ENCODE assay signal across 25 cellular contexts in genomic region chr18:33205777-33206176, GRCh38.
DNase-seq lines count a peak whose midpoint lies in the region; ATAC-seq, FAIRE-seq and TF ChIP-seq lines count a peak whose summit lies in the region.
"Had no signal": no experiment of that assay in that cellular context is flagged by ENCODE, and none has a peak within 500 bp of the region (broad histone marks: within the 10 kb centered on the region; RNA-seq: fewer than 3 reads in every experiment).

No MANE protein-coding gene starts in this region.

- H3K4me3 ChIP-seq in GM23338, result no peak overlapping the region
- no peak overlapping the region for H3K4me3 ChIP-seq in mesenchymal stem cell (ENCODE audit: insufficient read depth in 1 of 2, low read depth in 1 of 2, low read length in 2 of 2)
- H3K4me3 ChIP-seq: A549; BLaER1 treated with 17β-estradiol and CSF1 and Interleukin-3, amounts not matched to agents 10 nM and 100 nM had no signal

- H3K36me3 ChIP-seq in GM23338 (ENCODE audit: insufficient read depth) (no peaks in the 10 kb centered on the region), mesenchymal stem cell (ENCODE audit: control insufficient read depth in 1 of 2, insufficient read depth in 2 of 2, low read depth in 1 of 2, low read length in 2 of 2) (no peaks in the 10 kb centered on the region)
- H3K36me3 ChIP-seq: BLaER1 treated with 17β-estradiol and CSF1 and Interleukin-3, amounts not matched to agents 10 nM and 100 nM had no signal

- H3K4me3 Mint-ChIP-seq in GM23338, result no peak overlapping the region
- no peak overlapping the region for H3K4me3 Mint-ChIP-seq in H9
- H3K4me3 Mint-ChIP-seq in WTC11, result no peak overlapping the region
- no peak overlapping the region for H3K4me3 Mint-ChIP-seq in T-helper 17 cell
- H3K4me3 Mint-ChIP-seq: B cell; CD14-positive monocyte; CD4-positive, alpha-beta memory T cell; CD4-positive, CD25-positive, alpha-beta regulatory T cell; CD8-positive, alpha-beta memory T cell had no signal

- CTCF ChIA-PET in WTC11 (lab: Charles Lee), result no interaction called here

- no peak overlapping the region for H2AK5ac ChIP-seq in H9 (ENCODE audit: insufficient read length, low read length)
- no peak overlapping the region for H2AK5ac ChIP-seq in mesenchymal stem cell (ENCODE audit: low read length, severe bottlenecking)

- no peak for FAIRE-seq in GM12892 (lab: Jason Lieb, UNC)
- FAIRE-seq in GM19239 (lab: Jason Lieb, UNC), result no peak
- FAIRE-seq: A549, GM12891, GM18507 had no signal

- no peaks in the 10 kb centered on the region for H3K36me3 Mint-ChIP-seq in GM23338 (ENCODE audit: low read depth)
- no peaks in the 10 kb centered on the region for H3K36me3 Mint-ChIP-seq in H9 (ENCODE audit: insufficient read depth in 1 of 3, low read depth in 3 of 3)
- no peaks in the 10 kb centered on the region for H3K36me3 Mint-ChIP-seq in WTC11
- no peaks in the 10 kb centered on the region for H3K36me3 Mint-ChIP-seq in T-helper 17 cell (ENCODE audit: low read depth)
- H3K36me3 Mint-ChIP-seq: CD14-positive monocyte; CD4-positive, alpha-beta memory T cell; CD4-positive, CD25-positive, alpha-beta regulatory T cell had no signal

- H2BK120ac ChIP-seq in H9 (ENCODE audit: low read depth, low read length, poor library complexity, severe bottlenecking) (no peak overlapping the region), mesenchymal stem cell (ENCODE audit: low read depth, low read length) (no peak overlapping the region)

- H2AFZ ChIP-seq in GM23338 (no peak overlapping the region), H9 (ENCODE audit: low read length) (peak overlapping the region; percentile 29), mesenchymal stem cell (ENCODE audit: low read depth, low read length) (no peak overlapping the region)

- no peaks in the 10 kb centered on the region for H3K9me2 ChIP-seq in GM23338 (ENCODE audit: insufficient read depth)

- H3K4me2 ChIP-seq in GM23338, result peak overlapping the region; percentile 27; the same call in 1 of the 2 replicates
- no peak overlapping the region for H3K4me2 ChIP-seq in H9 (ENCODE audit: insufficient read depth, insufficient read length, low read length)
- H3K4me2 ChIP-seq in mesenchymal stem cell (ENCODE audit: low read length, poor library complexity, severe bottlenecking), result no peak overlapping the region
- H3K4me2 ChIP-seq: A549; BLaER1 treated with 17β-estradiol and CSF1 and Interleukin-3, amounts not matched to agents 10 nM and 100 nM had no signal

- no peak overlapping the region for H4K8ac ChIP-seq in H9 (replicated peaks; ENCODE audit: insufficient read length, low read depth, low read length)
- no peak overlapping the region for H4K8ac ChIP-seq in mesenchymal stem cell (ENCODE audit: low read length)

- peaks cover 23% of the 10 kb centered on the region; the same call in 2 of the 3 replicates for H3K4me1 Mint-ChIP-seq in GM23338
- H3K4me1 Mint-ChIP-seq in H9, result peaks cover 5 to 15% of the 10 kb centered on the region in 2 experiments
- H3K4me1 Mint-ChIP-seq in WTC11, result peaks cover 13% of the 10 kb centered on the region
- peaks cover 3% of the 10 kb centered on the region for H3K4me1 Mint-ChIP-seq in T-helper 17 cell
- H3K4me1 Mint-ChIP-seq: B cell; CD4-positive, alpha-beta memory T cell; CD4-positive, CD25-positive, alpha-beta regulatory T cell; CD8-positive, alpha-beta memory T cell had no signal

- H3K14ac ChIP-seq in H9 (ENCODE audit: insufficient read depth, low read length) (no peak overlapping the region), mesenchymal stem cell (ENCODE audit: low read length in 2 of 2) (no peak overlapping the region)

- H4K20me1 ChIP-seq in GM23338 (replicated peaks; ENCODE audit: insufficient read depth), result no peaks in the 10 kb centered on the region
- no peaks in the 10 kb centered on the region for H4K20me1 ChIP-seq in H9 (ENCODE audit: control insufficient read depth, insufficient read depth, insufficient read length)
- H4K20me1 ChIP-seq: BLaER1 treated with 17β-estradiol and CSF1 and Interleukin-3, amounts not matched to agents 10 nM and 100 nM had no signal

- no peaks in the 10 kb centered on the region for H3K79me2 ChIP-seq in GM23338 (replicated peaks; ENCODE audit: insufficient read depth)
- no peaks in the 10 kb centered on the region for H3K79me2 ChIP-seq in H9 (ENCODE audit: insufficient read depth, low read length)

- no peak overlapping the region for H3K18ac ChIP-seq in H9 (ENCODE audit: insufficient read length, low read depth, low read length)
- H3K18ac ChIP-seq in mesenchymal stem cell (ENCODE audit: low read depth in 1 of 2, low read length in 2 of 2), result peak overlapping the region in 1 of 2 experiments; percentile 62

- H3T11ph ChIP-seq in H9 (ENCODE audit: low read length), result no peak overlapping the region

- no peak overlapping the region for H2BK20ac ChIP-seq in H9 (ENCODE audit: low read depth, low read length, poor library complexity, severe bottlenecking)

- no peaks in the 10 kb centered on the region for H3K27me3 Mint-ChIP-seq in GM23338 (ENCODE audit: insufficient read depth, low read depth, poor library complexity)
- H3K27me3 Mint-ChIP-seq in H9 (ENCODE audit: low read depth), result peaks cover 1% of the 10 kb centered on the region; the same call in 1 of the 2 replicates
- no peaks in the 10 kb centered on the region for H3K27me3 Mint-ChIP-seq in WTC11 (ENCODE audit: low read depth)
- no peaks in the 10 kb centered on the region for H3K27me3 Mint-ChIP-seq in T-helper 17 cell
- H3K27me3 Mint-ChIP-seq: CD4-positive, CD25-positive, alpha-beta regulatory T cell; CD8-positive, alpha-beta memory T cell had no signal

- H3K9ac ChIP-seq in H9 (ENCODE audit: extremely low read depth, insufficient read length, low read length), result no peak overlapping the region
- no peak overlapping the region for H3K9ac ChIP-seq in mesenchymal stem cell (ENCODE audit: low read length)
- H3K9ac ChIP-seq: BLaER1 treated with 17β-estradiol and CSF1 and Interleukin-3, amounts not matched to agents 10 nM and 100 nM had no signal

- no peak overlapping the region for H2BK15ac ChIP-seq in H9 (ENCODE audit: low read depth, low read length)
- H2BK15ac ChIP-seq in mesenchymal stem cell (ENCODE audit: low read depth, poor library complexity, severe bottlenecking), result no peak overlapping the region

- no peaks in the 10 kb centered on the region; the same call in 2 of the 3 replicates for H3K9me3 Mint-ChIP-seq in GM23338
- H3K9me3 Mint-ChIP-seq in H9, result no peaks in the 10 kb centered on the region
- no peaks in the 10 kb centered on the region for H3K9me3 Mint-ChIP-seq in WTC11
- H3K9me3 Mint-ChIP-seq: CD14-positive monocyte had no signal

- ATAC-seq in GM23338 (peak; percentile 52), WTC11 (peak; percentile 50), T-helper 17 cell (no peak)
- ATAC-seq: A549 had no signal

- H4K91ac ChIP-seq in H9 (ENCODE audit: insufficient read length, low read depth, low read length), result no peak overlapping the region
- H4K91ac ChIP-seq in mesenchymal stem cell (ENCODE audit: low read length), result peak overlapping the region; percentile 23

- H3K23ac ChIP-seq in H9 (ENCODE audit: insufficient read length, low read depth, low read length) (no peak overlapping the region), mesenchymal stem cell (ENCODE audit: low read length in 2 of 2) (no peak overlapping the region)

- H3K27ac ChIP-seq in GM23338 (ENCODE audit: low read depth) (no peak overlapping the region), H9 (ENCODE audit: insufficient read length, low read depth, low read length) (no peak overlapping the region), mesenchymal stem cell (ENCODE audit: low read length, poor library complexity, severe bottlenecking) (no peak overlapping the region)
- H3K27ac ChIP-seq: 22Rv1; A549; BLaER1 treated with 17β-estradiol and CSF1 and Interleukin-3, amounts not matched to agents 10 nM and 100 nM had no signal

- no peaks in the 10 kb centered on the region for H3K27me3 ChIP-seq in GM23338 (ENCODE audit: insufficient read depth)
- no peaks in the 10 kb centered on the region for H3K27me3 ChIP-seq in H9 (ENCODE audit: insufficient read depth, low read length)
- peaks cover 0 to 5% of the 10 kb centered on the region in 2 experiments for H3K27me3 ChIP-seq in mesenchymal stem cell (ENCODE audit: control insufficient read depth in 1 of 2, insufficient read depth in 1 of 2, low read length in 2 of 2)
- H3K27me3 ChIP-seq: BLaER1 treated with 17β-estradiol and CSF1 and Interleukin-3, amounts not matched to agents 10 nM and 100 nM had no signal

- H3K4ac ChIP-seq in H9 (ENCODE audit: low read depth, low read length) (no peak overlapping the region), mesenchymal stem cell (ENCODE audit: low read depth in 1 of 2, low read length in 2 of 2) (no peak overlapping the region)

- H3K4me1 ChIP-seq in GM23338 (ENCODE audit: insufficient read depth) (peaks cover 19% of the 10 kb centered on the region), H9 (ENCODE audit: insufficient read depth, low read length) (no peaks in the 10 kb centered on the region), mesenchymal stem cell (ENCODE audit: control insufficient read depth, insufficient read depth, low read depth, low read length) (no peaks in the 10 kb centered on the region)
- H3K4me1 ChIP-seq: A549 had no signal

- H3K79me1 ChIP-seq in H9 (ENCODE audit: insufficient read depth, low read depth, low read length, poor library complexity, severe bottlenecking), result no peaks in the 10 kb centered on the region
- no peaks in the 10 kb centered on the region for H3K79me1 ChIP-seq in mesenchymal stem cell (replicated peaks; ENCODE audit: low read length, poor library complexity, severe bottlenecking)

- H2BK5ac ChIP-seq in H9 (ENCODE audit: insufficient read length, low read length), result no peak overlapping the region
- no peak overlapping the region for H2BK5ac ChIP-seq in mesenchymal stem cell (ENCODE audit: low read depth, low read length, poor library complexity, severe bottlenecking)

- no CpG with 5 or more reads among the region's 1 CpG for WGBS in H9 (ENCODE audit: extremely low coverage, insufficient read length, low lambda C conversion rate)
- WGBS in mesenchymal stem cell, result 100% methylated on average over 1 of the region's 1 CpG

- no peak overlapping the region for H4K5ac ChIP-seq in H9 (ENCODE audit: insufficient read length, low read depth, low read length)

- H2BK12ac ChIP-seq in H9 (ENCODE audit: insufficient read length, low read depth, low read length) (no peak overlapping the region), mesenchymal stem cell (ENCODE audit: low read length in 2 of 2) (no peak overlapping the region)

- no peak overlapping the region for H3K56ac ChIP-seq in H9 (ENCODE audit: insufficient read length, low read depth, low read length)

- DNase-seq in GM23338 (ENCODE audit: low spot score), result peak; percentile 40
- DNase-seq in H9, result peak; percentile 26
- no peak for DNase-seq in WTC11 (ENCODE audit: low spot score)
- no peak for DNase-seq in mesenchymal stem cell
- DNase-seq in GM12892 (ENCODE audit: insufficient read length), result no peak
- no peak for DNase-seq in T-helper 17 cell
- no peak for DNase-seq in GM19239 (ENCODE audit: insufficient read length, low spot score)
- DNase-seq: AML-193; CD4-positive, alpha-beta memory T cell; CD4-positive, CD25-positive, alpha-beta regulatory T cell; CD8-positive, alpha-beta memory T cell; COR-L47; DMS 273 treated with DMSO at 0.1 percent for 48 hours; DMS153; DMS53; DMS79; DND-41; GF-D8 had no signal

- TF ChIP-seq CTCF in GM23338 (conservative IDR thresholded peaks at IDR 0.05; ENCODE audit: low read depth in 2 of 2) (no peak), H9 (conservative IDR thresholded peaks at IDR 0.05) (no peak), WTC11 (IDR thresholded peaks at IDR 0.05) (no peak)

- H3K9me3 ChIP-seq in H9 (ENCODE audit: control insufficient read depth, low read depth, low read length) (no peaks in the 10 kb centered on the region), mesenchymal stem cell (ENCODE audit: control insufficient read depth, low read length) (no peaks in the 10 kb centered on the region), T-helper 17 cell (ENCODE audit: control insufficient read depth, low read length, poor library complexity, severe bottlenecking) (peaks cover 3% of the 10 kb centered on the region)
- H3K9me3 ChIP-seq: A549; BLaER1 treated with 17β-estradiol and CSF1 and Interleukin-3, amounts not matched to agents 10 nM and 100 nM had no signal

- no peak for TF ChIP-seq POLR2A in GM12892 (IDR thresholded peaks at IDR 0.05; ENCODE audit: low read depth, low read length)

- H3F3A ChIP-seq in GM23338 (replicated peaks; ENCODE audit: low read depth), result no peaks in the 10 kb centered on the region

- POLR2A ChIA-PET in WTC11 (lab: Charles Lee), result interaction anchor here (0.6 kb wide), 1 partner anchor 926 kb away, joined by 3 read pairs; no protein-coding TSS in a partner anchor

- H3K27ac Mint-ChIP-seq in GM23338, result no peak overlapping the region; the same call in 1 of the 2 replicates
- peak overlapping the region in 1 of 3 experiments; percentile 57; a peak in 1 of 7 replicates for H3K27ac Mint-ChIP-seq in H9
- no peak overlapping the region for H3K27ac Mint-ChIP-seq in WTC11
- H3K27ac Mint-ChIP-seq in T-helper 17 cell, result no peak overlapping the region
- H3K27ac Mint-ChIP-seq: B cell; CD14-positive monocyte; CD4-positive, alpha-beta memory T cell; CD4-positive, CD25-positive, alpha-beta regulatory T cell; CD8-positive, alpha-beta memory T cell had no signal

- H3K23me2 ChIP-seq in H9 (ENCODE audit: insufficient read length, low read depth, low read length, poor library complexity, severe bottlenecking), result no peaks in the 10 kb centered on the region

Comparison
In these comparisons a context has a peak if more than half of its experiments do, and no peak if none do; other contexts are left out.
1. DNase-seq: peak in GM23338 (single experiment) and H9 (single experiment); none in WTC11 (single experiment), mesenchymal stem cell (single experiment), GM12892 (single experiment), T-helper 17 cell (0 of 3) and GM19239 (single experiment).